In genomic region chr16:17291289-17291688, GRCh38 we compare ENCODE assay signal across 7 cellular contexts.
"Had no signal": no experiment of that assay in that cellular context is flagged by ENCODE, and none has a peak within 500 bp of the region (broad histone marks: within the 10 kb centered on the region; RNA-seq: fewer than 3 reads in every experiment).

No MANE protein-coding gene starts in this region.

- FAIRE-seq: H1, H54, HTR-8/SVneo had no signal

- H3K27ac Mint-ChIP-seq: GM23338, H9, IgD-negative memory B cell had no signal

- H2AFZ ChIP-seq: GM23338 had no signal

- DNase-seq: H9, HCEC 1CT had no signal

- H3K4me3 Mint-ChIP-seq: GM23338, H9, IgD-negative memory B cell had no signal

- H3K4me2 ChIP-seq: GM23338 had no signal

- H3K4me3 ChIP-seq: GM23338 had no signal

- H3K27me3 Mint-ChIP-seq: IgD-negative memory B cell had no signal

- H3K9me3 Mint-ChIP-seq: GM23338, H9 had no signal

- ATAC-seq: GM23338 had no signal
